Comparison of ENCODE assay signal across 9 cellular contexts in the genomic region with DNA sequence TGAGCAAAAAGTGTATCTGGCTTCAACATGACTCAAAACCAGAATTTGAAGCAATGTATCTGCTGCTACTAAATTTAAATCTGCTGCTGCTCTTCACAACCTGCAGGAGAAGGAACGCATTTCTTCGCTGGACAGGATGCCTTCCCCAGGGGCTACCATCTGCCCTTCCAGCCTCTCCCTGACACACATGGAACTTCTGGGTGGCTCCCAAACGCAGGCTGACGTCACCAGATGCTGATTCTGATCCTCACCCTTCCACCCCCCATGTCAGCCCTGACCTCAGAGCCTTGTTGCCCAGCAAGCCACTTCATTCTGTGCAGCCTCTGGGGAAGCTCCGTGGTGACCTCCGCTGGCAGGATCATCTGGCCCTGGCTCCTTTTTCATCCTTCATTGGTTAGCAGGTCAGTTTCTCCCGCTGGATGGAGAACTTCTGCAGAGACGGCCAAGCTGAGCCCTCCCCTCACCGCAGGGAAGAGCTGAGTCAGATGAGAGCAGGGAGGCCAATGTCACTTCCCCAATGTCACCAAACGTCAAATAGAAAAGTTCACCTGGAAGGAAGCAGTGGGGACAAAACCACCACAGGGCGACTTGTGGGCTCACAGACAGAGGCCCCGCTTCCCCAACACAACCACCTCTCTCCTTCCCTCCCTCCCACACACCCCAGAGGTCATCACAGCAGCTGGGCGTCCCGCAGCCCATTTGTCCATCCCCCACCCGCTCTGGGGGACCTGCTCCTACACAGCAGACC. TPM values are rescaled to one million over a fixed set of nuclear protein-coding genes. Genes with fewer than 3 reads are reported as not detected.
DNase-seq lines count a peak whose midpoint lies in the region; ATAC-seq and TF ChIP-seq lines count a peak whose summit lies in the region.
"Had no signal": no experiment of that assay in that cellular context is flagged by ENCODE, and none has a peak within 500 bp of the region (broad histone marks: within the 10 kb centered on the region; RNA-seq: fewer than 3 reads in every experiment).

No MANE protein-coding gene starts in this region.

- peaks cover 70% of the 10 kb centered on the region for H3K27me3 Mint-ChIP-seq in CD4-positive, alpha-beta T cell

- CTCF ChIA-PET in CD4-positive, alpha-beta T cell (lab: Charles Lee) = no interaction called here

- H3K36me3 Mint-ChIP-seq in CD4-positive, alpha-beta T cell (ENCODE audit: low read depth) = no peaks in the 10 kb centered on the region

- H3K36me3 ChIP-seq in SJSA1 = no peaks in the 10 kb centered on the region

- ATAC-seq in GM19463 (IDR thresholded peaks at IDR 0.05; ENCODE audit: unreplicated experiment) = peak; percentile 78
- peak; percentile 81 for ATAC-seq in HG03354 (IDR thresholded peaks at IDR 0.05; ENCODE audit: poor library complexity, severe bottlenecking, unreplicated experiment)
- ATAC-seq in left ventricle myocardium superior = peak; percentile 78
- ATAC-seq in CD4-positive, alpha-beta T cell (ENCODE audit: poor library complexity) = no peak

- DNase-seq in GDM1 (lab: John Stamatoyannopoulos, UW) (peak; percentile 85), SJSA1 (ENCODE audit: low read depth in 1 of 2, low spot score in 2 of 2) (peak; percentile 57 to 86), left ventricle myocardium superior (peak; percentile 43), ecto neural progenitor cell (ENCODE audit: low spot score) (no peak), NCI-H82 (lab: John Stamatoyannopoulos, UW) (no peak)
- DNase-seq in CD4-positive, alpha-beta T cell = no peak

- peaks cover 62% of the 10 kb centered on the region for H3K27me3 ChIP-seq in SJSA1 (replicated peaks)
- H3K27me3 ChIP-seq in CD4-positive, alpha-beta T cell (ENCODE audit: control insufficient read depth, insufficient read depth, low read length) = peaks cover 20% of the 10 kb centered on the region

- H3K4me3 ChIP-seq in SJSA1 = no peak overlapping the region

- H3K4me1 Mint-ChIP-seq in CD4-positive, alpha-beta T cell (ENCODE audit: low read depth) = peaks cover 9% of the 10 kb centered on the region

- POLR2A ChIA-PET in CD4-positive, alpha-beta T cell (lab: Charles Lee) = no interaction called here

- TF ChIP-seq CTCF in CD4-positive, alpha-beta T cell (IDR thresholded peaks at IDR 0.05) = no peak

- intact Hi-C loops in left ventricle myocardium superior (cut with micrococcal nuclease) = no loop called here
- intact Hi-C loops in CD4-positive, alpha-beta T cell (cut with DNase I, micrococcal nuclease) = no loop called here

- no peaks in the 10 kb centered on the region for H3K9me3 Mint-ChIP-seq in CD4-positive, alpha-beta T cell

- H3K9me3 ChIP-seq in SJSA1 (replicated peaks) = no peaks in the 10 kb centered on the region
- H3K9me3 ChIP-seq in CD4-positive, alpha-beta T cell (ENCODE audit: control insufficient read depth, low read length) = no peaks in the 10 kb centered on the region

- H3K4me3 Mint-ChIP-seq in CD4-positive, alpha-beta T cell = no peak overlapping the region

- no peak overlapping the region for H3K27ac ChIP-seq in SJSA1
- H3K27ac ChIP-seq in CD4-positive, alpha-beta T cell (ENCODE audit: low read depth, low read length) = no peak overlapping the region
- H3K27ac ChIP-seq: epithelial cell of prostate had no signal

- no peak overlapping the region for H3K27ac Mint-ChIP-seq in CD4-positive, alpha-beta T cell

- H3K4me1 ChIP-seq in SJSA1 (replicated peaks) = peaks cover 6% of the 10 kb centered on the region

RNA-seq across cellular contexts. Expression of gene RAB20, which starts 14.0 kb away (rescaled TPM):
- 19.3 and 24.3 TPM in 2 replicates for total RNA-seq in SJSA1 (2014; rRNA removed; shearing (Covaris generic))
- total RNA-seq in left ventricle myocardium superior = 10.3 TPM
- total RNA-seq in CD4-positive, alpha-beta T cell = 1 to 10 TPM in 1 of 2 experiments, under 1 TPM in 1; 0.89 to 1.4 TPM

RNA-seq across cellular contexts. Expression of gene NAXD, which starts 39.8 kb away (rescaled TPM):
- total RNA-seq in SJSA1 (2014; rRNA removed; shearing (Covaris generic)) = 108 and 124 TPM in 2 replicates
- 30.1 TPM for total RNA-seq in left ventricle myocardium superior
- total RNA-seq in CD4-positive, alpha-beta T cell = 10 to 100 TPM; 17.4 to 17.8 TPM

Comparison
In these comparisons a context has a peak if more than half of its experiments do, and no peak if none do; other contexts are left out.
1. DNase-seq: peak in GDM1 (single experiment), SJSA1 (2 of 2) and left ventricle myocardium superior (single experiment); none in ecto neural progenitor cell (single experiment), CD4-positive, alpha-beta T cell (0 of 10) and NCI-H82 (single experiment).